2 cellular contexts compared by ENCODE assay signal in the genomic region with DNA sequence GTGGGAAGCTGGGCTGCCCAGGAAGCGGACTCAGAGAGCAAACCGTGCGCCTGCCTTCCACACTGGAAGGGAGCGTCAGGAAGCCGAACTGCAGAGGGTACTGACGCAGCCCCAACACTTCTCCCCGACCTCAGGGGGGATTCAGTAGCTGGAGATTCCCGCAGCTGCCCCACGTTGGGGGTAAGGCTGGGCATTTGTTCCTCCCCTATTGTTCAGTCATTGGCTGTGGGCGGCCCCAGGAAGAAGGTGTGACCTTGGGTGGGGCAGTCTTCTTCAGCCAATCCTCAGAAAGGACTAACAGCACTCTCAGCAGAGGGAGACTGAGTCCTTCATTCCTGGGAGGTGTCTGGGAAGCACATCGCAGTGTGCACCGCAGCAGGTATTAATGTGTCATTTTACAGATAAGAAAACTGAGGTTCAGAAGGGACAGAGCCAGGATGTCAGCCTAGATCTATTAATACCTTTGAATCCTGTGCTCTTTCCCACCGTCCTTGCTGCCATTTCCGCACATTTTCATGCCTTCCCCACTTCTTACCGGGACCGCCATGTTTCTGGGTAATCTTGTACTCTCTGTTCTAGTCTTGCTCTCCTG.
TF ChIP-seq lines count a peak whose summit lies in the region.

No MANE protein-coding gene starts in this region.

TF ChIP-seq in GM23338, 12 proteins besides CTCF, POLR2A, EP300 and RAD21:
- TF ChIP-seq CREB1 (CRISPR knock-in tag; IDR thresholded peaks at IDR 0.05; ENCODE audit: low read depth) = no peak
- TF ChIP-seq POLR2AphosphoS5 (IDR thresholded peaks at IDR 0.05; ENCODE audit: low read depth) = 0 out of 2 replicates have a peak, but pooled peaks have one; percentile 33
- no peak for TF ChIP-seq REST (IDR thresholded peaks at IDR 0.05; ENCODE audit: unreplicated experiment)
TF ChIP-seq in GM23338: peak in this region for 1.

TF ChIP-seq in IMR-90, 13 proteins besides CTCF, POLR2A, EP300 and RAD21:
- TF ChIP-seq CEBPB (IDR thresholded peaks at IDR 0.05; ENCODE audit: low read depth, low read length) (no peak), NFE2L2 (IDR thresholded peaks at IDR 0.05; ENCODE audit: low read depth, low read length) (no peak), SMC3 (IDR thresholded peaks at IDR 0.05; ENCODE audit: low read depth, low read length) (no peak), CHD1 (IDR thresholded peaks at IDR 0.05; ENCODE audit: low read depth, low read length) (no peak), MXI1 (IDR thresholded peaks at IDR 0.05; ENCODE audit: borderline replicate concordance, low read depth, low read length) (no peak), MAFK (IDR thresholded peaks at IDR 0.05; ENCODE audit: low read depth, low read length) (no peak), MAZ (IDR thresholded peaks at IDR 0.05; ENCODE audit: borderline replicate concordance, low read depth, low read length) (no peak), BHLHE40 (IDR thresholded peaks at IDR 0.05; ENCODE audit: low read depth, low read length) (no peak), FOS (IDR thresholded peaks at IDR 0.05; ENCODE audit: low read depth, low read length) (no peak), RCOR1 (IDR thresholded peaks at IDR 0.05; ENCODE audit: insufficient replicate concordance, low read length) (no peak), RFX5 (IDR thresholded peaks at IDR 0.05; ENCODE audit: low read depth, low read length) (no peak)
- TF ChIP-seq, protein P1, sequence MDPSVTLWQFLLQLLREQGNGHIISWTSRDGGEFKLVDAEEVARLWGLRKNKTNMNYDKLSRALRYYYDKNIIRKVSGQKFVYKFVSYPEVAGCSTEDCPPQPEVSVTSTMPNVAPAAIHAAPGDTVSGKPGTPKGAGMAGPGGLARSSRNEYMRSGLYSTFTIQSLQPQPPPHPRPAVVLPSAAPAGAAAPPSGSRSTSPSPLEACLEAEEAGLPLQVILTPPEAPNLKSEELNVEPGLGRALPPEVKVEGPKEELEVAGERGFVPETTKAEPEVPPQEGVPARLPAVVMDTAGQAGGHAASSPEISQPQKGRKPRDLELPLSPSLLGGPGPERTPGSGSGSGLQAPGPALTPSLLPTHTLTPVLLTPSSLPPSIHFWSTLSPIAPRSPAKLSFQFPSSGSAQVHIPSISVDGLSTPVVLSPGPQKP (IDR thresholded peaks at IDR 0.05; ENCODE audit: borderline replicate concordance, low read depth, low read length) = no peak
- TF ChIP-seq, protein P2, sequence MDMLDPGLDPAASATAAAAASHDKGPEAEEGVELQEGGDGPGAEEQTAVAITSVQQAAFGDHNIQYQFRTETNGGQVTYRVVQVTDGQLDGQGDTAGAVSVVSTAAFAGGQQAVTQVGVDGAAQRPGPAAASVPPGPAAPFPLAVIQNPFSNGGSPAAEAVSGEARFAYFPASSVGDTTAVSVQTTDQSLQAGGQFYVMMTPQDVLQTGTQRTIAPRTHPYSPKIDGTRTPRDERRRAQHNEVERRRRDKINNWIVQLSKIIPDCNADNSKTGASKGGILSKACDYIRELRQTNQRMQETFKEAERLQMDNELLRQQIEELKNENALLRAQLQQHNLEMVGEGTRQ (IDR thresholded peaks at IDR 0.05; ENCODE audit: low read depth, low read length) = no peak
